In the genomic region with DNA sequence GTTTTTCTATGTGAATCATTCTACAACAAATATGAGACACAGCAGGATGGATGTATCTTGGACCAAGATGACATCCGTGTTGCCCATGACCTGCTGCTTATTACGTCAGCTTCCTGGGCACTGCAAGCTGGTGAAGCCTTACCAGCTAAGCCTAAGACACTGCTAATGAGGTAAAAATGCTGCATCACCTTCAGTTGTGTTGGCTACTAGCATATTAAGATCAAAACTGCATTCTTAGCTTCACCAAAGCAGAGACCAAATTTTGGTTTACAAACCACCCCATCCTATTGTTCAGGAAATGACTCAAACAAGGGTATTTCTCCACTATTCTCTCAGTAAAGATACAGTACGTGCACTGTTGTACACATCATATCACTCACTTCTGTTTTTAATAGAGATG, we compare ENCODE assay signal across 9 cellular contexts. TPM values are rescaled to one million over a fixed set of nuclear protein-coding genes. Genes with fewer than 3 reads are reported as not detected.
DNase-seq lines count a peak whose midpoint lies in the region; ATAC-seq lines count a peak whose summit lies in the region.
"Had no signal": no experiment of that assay in that cellular context is flagged by ENCODE, and none has a peak within 500 bp of the region (broad histone marks: within the 10 kb centered on the region; RNA-seq: fewer than 3 reads in every experiment).

No MANE protein-coding gene starts in this region.

- DNase-seq in Daoy (ENCODE audit: low read depth) (peak; percentile 46), mesendoderm (no peak), NCI-H1694 (lab: John Stamatoyannopoulos, UW) (no peak), epidermal melanocyte (ENCODE audit: insufficient read length, low spot score) (no peak)
- DNase-seq in stimulated activated CD8-positive, alpha-beta memory T cell treated with anti-CD3 and anti-CD28 coated beads, Interleukin-4, amount 100 ng/mL, for 48 hours, result peak; percentile 67

- H3K27me3 Mint-ChIP-seq in activated naive CD4-positive, alpha-beta T cell treated with anti-CD3 and anti-CD28 coated beads, Interleukin-2, amount 50 U/mL, for 24 hours, result no peaks in the 10 kb centered on the region
- H3K27me3 Mint-ChIP-seq: dendritic cell treated with granulocyte-macrophage colony-stimulating factor and Interleukin-4, amounts not matched to agents 40 ng/mL and 50 ng/mL, for 4 days had no signal

- no peak overlapping the region for H4K5ac ChIP-seq in mesendoderm (ENCODE audit: low read length)

- no peak overlapping the region for H3K4me2 ChIP-seq in mesendoderm (ENCODE audit: low read length)

- no peak overlapping the region for H3K4me3 ChIP-seq in mesendoderm (ENCODE audit: low read length)

- no peaks in the 10 kb centered on the region for H3K79me2 ChIP-seq in mesendoderm (ENCODE audit: control insufficient read depth, insufficient read depth, low read length)

- H3K9me3 Mint-ChIP-seq in activated naive CD4-positive, alpha-beta T cell treated with anti-CD3 and anti-CD28 coated beads, Interleukin-2, amount 50 U/mL, for 24 hours, result no peaks in the 10 kb centered on the region

- peaks cover 2% of the 10 kb centered on the region for H3K36me3 Mint-ChIP-seq in activated naive CD4-positive, alpha-beta T cell treated with anti-CD3 and anti-CD28 coated beads, Interleukin-2, amount 50 U/mL, for 24 hours

- H3K23ac ChIP-seq in mesendoderm (ENCODE audit: low read length), result no peak overlapping the region

- H2AK5ac ChIP-seq in mesendoderm (ENCODE audit: low read length), result no peak overlapping the region

- H3K4me1 Mint-ChIP-seq in activated naive CD4-positive, alpha-beta T cell treated with anti-CD3 and anti-CD28 coated beads, Interleukin-2, amount 50 U/mL, for 24 hours, result peaks cover 46% of the 10 kb centered on the region

- no peak overlapping the region for H3K56ac ChIP-seq in mesendoderm (ENCODE audit: low read length)

- H3K36me3 ChIP-seq in KOPT-K1 (ENCODE audit: insufficient read depth, low read length) (no peaks in the 10 kb centered on the region), mesendoderm (ENCODE audit: control insufficient read depth, insufficient read depth, low read length) (no peaks in the 10 kb centered on the region)

- peaks cover 2% of the 10 kb centered on the region for H3K4me1 ChIP-seq in mesendoderm (ENCODE audit: control insufficient read depth, low read depth, low read length)

- H3K4ac ChIP-seq in mesendoderm (ENCODE audit: low read depth, low read length), result no peak overlapping the region

- H4K8ac ChIP-seq in mesendoderm (ENCODE audit: low read depth, low read length), result no peak overlapping the region

- H3K79me1 ChIP-seq in mesendoderm (ENCODE audit: low read length), result peaks cover 12% of the 10 kb centered on the region

- ATAC-seq in GM21529 (IDR thresholded peaks at IDR 0.05; ENCODE audit: unreplicated experiment), result peak; percentile 80

- WGBS in mesendoderm (ENCODE audit: extremely low coverage, insufficient coverage, low lambda C conversion rate), result no CpG with 5 or more reads among the region's 3 CpGs

- no peaks in the 10 kb centered on the region for H3K27me3 ChIP-seq in mesendoderm (ENCODE audit: insufficient read depth, low read length, poor library complexity)

- no peaks in the 10 kb centered on the region for H3K9me3 ChIP-seq in KOPT-K1 (ENCODE audit: insufficient read depth, low read length, poor library complexity, severe bottlenecking)

- H3K27ac ChIP-seq in KOPT-K1 (ENCODE audit: low read depth, low read length, poor library complexity, severe bottlenecking), result peak overlapping the region; percentile 41
- H3K27ac ChIP-seq in mesendoderm (ENCODE audit: low read depth, low read length), result no peak overlapping the region

- no peak overlapping the region for H3K18ac ChIP-seq in mesendoderm (ENCODE audit: low read length)

- no peak overlapping the region for H3K9ac ChIP-seq in mesendoderm (ENCODE audit: low read length)

- H3K4me3 Mint-ChIP-seq in activated naive CD4-positive, alpha-beta T cell treated with anti-CD3 and anti-CD28 coated beads, Interleukin-2, amount 50 U/mL, for 24 hours, result no peak overlapping the region
- H3K4me3 Mint-ChIP-seq: dendritic cell treated with granulocyte-macrophage colony-stimulating factor and Interleukin-4, amounts not matched to agents 40 ng/mL and 50 ng/mL, for 4 days had no signal

- H3K27ac Mint-ChIP-seq in activated naive CD4-positive, alpha-beta T cell treated with anti-CD3 and anti-CD28 coated beads, Interleukin-2, amount 50 U/mL, for 24 hours, result peak overlapping the region; percentile 14
- H3K27ac Mint-ChIP-seq: dendritic cell treated with granulocyte-macrophage colony-stimulating factor and Interleukin-4, amounts not matched to agents 40 ng/mL and 50 ng/mL, for 4 days had no signal

- H2BK15ac ChIP-seq in mesendoderm (replicated peaks; ENCODE audit: low read depth), result no peak overlapping the region

- no peak overlapping the region for H2BK120ac ChIP-seq in mesendoderm (ENCODE audit: low read depth, low read length)

- no peak overlapping the region for H2BK5ac ChIP-seq in mesendoderm (ENCODE audit: low read length)

RNA-seq across cellular contexts. Expression of a gene that starts 50.3 kb away (rescaled TPM):
- 2.1 and 2.7 TPM in 2 replicates for total RNA-seq in Daoy (2014; rRNA removed; shearing (Covaris generic))
- polyA plus RNA-seq in mesendoderm (2013, experiment 1 of 2), result 19.2 TPM
- polyA plus RNA-seq in mesendoderm (2013, experiment 2 of 2), result 19.6 TPM

Comparison
In these comparisons a context has a peak if more than half of its experiments do, and no peak if none do; other contexts are left out.
1. DNase-seq: peak in Daoy (single experiment) and stimulated activated CD8-positive, alpha-beta memory T cell treated with anti-CD3 and anti-CD28 coated beads, Interleukin-4, amount 100 ng/mL, for 48 hours (single experiment); none in mesendoderm (single experiment), NCI-H1694 (single experiment) and epidermal melanocyte (single experiment).